In genomic region chr6:98800866-98801265, GRCh38 we compare ENCODE assay signal across 9 cellular contexts. TPM values are rescaled to one million over a fixed set of nuclear protein-coding genes. Genes with fewer than 3 reads are reported as not detected.
"Had no signal": no experiment of that assay in that cellular context is flagged by ENCODE, and none has a peak within 500 bp of the region (broad histone marks: within the 10 kb centered on the region; RNA-seq: fewer than 3 reads in every experiment).

No MANE protein-coding gene starts in this region.

- DNase-seq: GOT3, H9, HCEC 1CT, IMR-90, KG1 had no signal

- FAIRE-seq: H54, HTR-8/SVneo, K562 had no signal

- H3K4me3 ChIP-seq: K562 had no signal

RNA-seq across cellular contexts. Expression of gene POU3F2, which starts 33.5 kb away (rescaled TPM):
- total RNA-seq: HT-29, IMR-90 had no signal
- polyA plus RNA-seq: IMR-90 had no signal
